ENCODE assay signal across 15 cellular contexts in genomic region chr4:73919691-73920090, GRCh38. TPM values are rescaled to one million over a fixed set of nuclear protein-coding genes. Genes with fewer than 3 reads are reported as not detected.
"Had no signal": no experiment of that assay in that cellular context is flagged by ENCODE, and none has a peak within 500 bp of the region (broad histone marks: within the 10 kb centered on the region; RNA-seq: fewer than 3 reads in every experiment).

No MANE protein-coding gene starts in this region.

- DNase-seq: activated naive CD4-positive, alpha-beta T cell treated with Interleukin-2 at 50 U/mL for 16 hours; activated naive CD8-positive, alpha-beta T cell treated with anti-CD3 and anti-CD28 coated beads, Interleukin-2, amount 50 U/mL, for 24 hours; caudate nucleus; hypothalamus; left colon; naive thymus-derived CD4-positive, alpha-beta T cell; stimulated activated CD4-positive, alpha-beta T cell treated with anti-CD3 and anti-CD28 coated beads, Interleukin-15, amount 100 ng/mL, for 24 hours; stimulated activated CD4-positive, alpha-beta T cell treated with anti-CD3 and anti-CD28 coated beads, Interleukin-4, amount 100 ng/mL, for 1 hour; stimulated activated naive B cell treated with anti-CD40 and anti-IgM and Interleukin-4, amounts not matched to agents 10 μg/mL and 1 μg/mL and 100 μg/mL, for 72 hours; T-cell; T-helper 9 cell; thyroid gland had no signal

- H3K4me1 Mint-ChIP-seq: activated naive CD8-positive, alpha-beta T cell treated with anti-CD3 and anti-CD28 coated beads, Interleukin-2, amount 50 U/mL, for 24 hours; activated T-helper 17 cell treated with anti-CD3 and anti-CD28 coated beads, Interleukin-2, amount 50 U/mL, for 72 hours; naive thymus-derived CD4-positive, alpha-beta T cell; stimulated activated naive B cell treated with anti-CD40 and anti-IgM and Interleukin-4, amounts not matched to agents 10 μg/mL and 1 μg/mL and 100 μg/mL, for 72 hours; T-cell had no signal

- H3K27me3 Mint-ChIP-seq: activated naive CD8-positive, alpha-beta T cell treated with anti-CD3 and anti-CD28 coated beads, Interleukin-2, amount 50 U/mL, for 24 hours; activated T-helper 17 cell treated with anti-CD3 and anti-CD28 coated beads, Interleukin-2, amount 50 U/mL, for 72 hours; naive thymus-derived CD4-positive, alpha-beta T cell; stimulated activated naive B cell treated with anti-CD40 and anti-IgM and Interleukin-4, amounts not matched to agents 10 μg/mL and 1 μg/mL and 100 μg/mL, for 72 hours; T-cell had no signal

- H3K9me3 Mint-ChIP-seq: activated naive CD8-positive, alpha-beta T cell treated with anti-CD3 and anti-CD28 coated beads, Interleukin-2, amount 50 U/mL, for 24 hours; activated T-helper 17 cell treated with anti-CD3 and anti-CD28 coated beads, Interleukin-2, amount 50 U/mL, for 72 hours; stimulated activated naive B cell treated with anti-CD40 and anti-IgM and Interleukin-4, amounts not matched to agents 10 μg/mL and 1 μg/mL and 100 μg/mL, for 72 hours; T-cell had no signal

- H3K4me3 Mint-ChIP-seq: activated naive CD8-positive, alpha-beta T cell treated with anti-CD3 and anti-CD28 coated beads, Interleukin-2, amount 50 U/mL, for 24 hours; activated T-helper 17 cell treated with anti-CD3 and anti-CD28 coated beads, Interleukin-2, amount 50 U/mL, for 72 hours; naive thymus-derived CD4-positive, alpha-beta T cell; stimulated activated naive B cell treated with anti-CD40 and anti-IgM and Interleukin-4, amounts not matched to agents 10 μg/mL and 1 μg/mL and 100 μg/mL, for 72 hours; T-cell had no signal

- H3K36me3 Mint-ChIP-seq: naive thymus-derived CD4-positive, alpha-beta T cell; stimulated activated naive B cell treated with anti-CD40 and anti-IgM and Interleukin-4, amounts not matched to agents 10 μg/mL and 1 μg/mL and 100 μg/mL, for 72 hours; T-cell had no signal

- H3K27ac Mint-ChIP-seq: activated naive CD8-positive, alpha-beta T cell treated with anti-CD3 and anti-CD28 coated beads, Interleukin-2, amount 50 U/mL, for 24 hours; activated T-helper 17 cell treated with anti-CD3 and anti-CD28 coated beads, Interleukin-2, amount 50 U/mL, for 72 hours; naive thymus-derived CD4-positive, alpha-beta T cell; stimulated activated naive B cell treated with anti-CD40 and anti-IgM and Interleukin-4, amounts not matched to agents 10 μg/mL and 1 μg/mL and 100 μg/mL, for 72 hours; T-cell had no signal

- ATAC-seq: activated CD4-positive, CD25-positive, alpha-beta regulatory T cell treated with anti-CD3 and anti-CD28 coated beads, Interleukin-2, amount 50 U/mL, for 24 hours; activated naive CD8-positive, alpha-beta T cell treated with anti-CD3 and anti-CD28 coated beads, Interleukin-2, amount 50 U/mL, for 24 hours; activated T-helper 17 cell treated with anti-CD3 and anti-CD28 coated beads, Interleukin-2, amount 50 U/mL, for 72 hours; left colon; naive thymus-derived CD4-positive, alpha-beta T cell; stimulated activated naive B cell treated with anti-CD40 and anti-IgM and Interleukin-4, amounts not matched to agents 10 μg/mL and 1 μg/mL and 100 μg/mL, for 72 hours; T-cell had no signal

RNA-seq across cellular contexts. Expression of gene CXCL1, which starts 50.5 kb away (rescaled TPM):
- total RNA-seq: activated CD8-positive, alpha-beta memory T cell treated with anti-CD3 and anti-CD28 coated beads for 36 hours; activated T-helper 17 cell treated with anti-CD3 and anti-CD28 coated beads, Interleukin-2, amount 50 U/mL, for 72 hours; T-cell had no signal
- polyA plus RNA-seq: naive thymus-derived CD4-positive, alpha-beta T cell had no signal
